ENCODE assay signal across 3 cellular contexts in genomic region chr6:118801257-118801656, GRCh38.
TF ChIP-seq lines count a peak whose summit lies in the region.

No MANE protein-coding gene starts in this region.

TF ChIP-seq in HepG2, 621 proteins besides CTCF, POLR2A, EP300 and RAD21:
- TF ChIP-seq GFI1 (CRISPR knock-in tag; IDR thresholded peaks at IDR 0.05; ENCODE audit: borderline replicate concordance), result no peak
- TF ChIP-seq ZNF550 (CRISPR knock-in tag; IDR thresholded peaks at IDR 0.05; ENCODE audit: borderline replicate concordance), result no peak
- TF ChIP-seq CEBPG (CRISPR knock-in tag; IDR thresholded peaks at IDR 0.05), result no peak
- TF ChIP-seq AGO2 (optimal IDR thresholded peaks at IDR 0.05; ENCODE audit: low read depth, low read length), result no peak
- TF ChIP-seq NCOA2 (CRISPR knock-in tag; IDR thresholded peaks at IDR 0.05), result no peak
- no peak for TF ChIP-seq SMC3 (IDR thresholded peaks at IDR 0.05; ENCODE audit: low read length)
- TF ChIP-seq ONECUT2 (CRISPR knock-in tag; IDR thresholded peaks at IDR 0.05), result no peak
- TF ChIP-seq NR2C2 (CRISPR knock-in tag; IDR thresholded peaks at IDR 0.05; ENCODE audit: borderline replicate concordance), result no peak
- TF ChIP-seq JUNB (CRISPR knock-in tag; IDR thresholded peaks at IDR 0.05; ENCODE audit: borderline replicate concordance), result no peak
- no peak for TF ChIP-seq HMGXB3 (CRISPR knock-in tag; IDR thresholded peaks at IDR 0.05; ENCODE audit: borderline replicate concordance)
- no peak for TF ChIP-seq ZNF577 (CRISPR knock-in tag; IDR thresholded peaks at IDR 0.05; ENCODE audit: borderline replicate concordance, low read depth)
- no peak for TF ChIP-seq SRSF1 (optimal IDR thresholded peaks at IDR 0.05; ENCODE audit: low read depth, low read length)
- no peak for TF ChIP-seq ZEB1 (IDR thresholded peaks at IDR 0.05; ENCODE audit: insufficient replicate concordance, low read depth)
- no peak for TF ChIP-seq ZNF772 (CRISPR knock-in tag; IDR thresholded peaks at IDR 0.05)

TF ChIP-seq in H1, 55 proteins besides CTCF, POLR2A, EP300 and RAD21:
- TF ChIP-seq SP4 (IDR thresholded peaks at IDR 0.05; ENCODE audit: low read length), result no peak
- TF ChIP-seq USF2 (IDR thresholded peaks at IDR 0.05; ENCODE audit: low read length), result no peak
- TF ChIP-seq TAF1 (IDR thresholded peaks at IDR 0.05; ENCODE audit: low read depth, low read length), result no peak
- no peak for TF ChIP-seq NRF1 (IDR thresholded peaks at IDR 0.05; ENCODE audit: low read depth, low read length)

TF ChIP-seq in WTC11, 78 proteins besides CTCF, POLR2A, EP300 and RAD21:
- TF ChIP-seq OVOL2 (CRISPR knock-in tag; IDR thresholded peaks at IDR 0.05; ENCODE audit: borderline replicate concordance), result no peak
- no peak for TF ChIP-seq NFYB (CRISPR knock-in tag; conservative IDR thresholded peaks at IDR 0.05; ENCODE audit: low read depth)
- TF ChIP-seq SMAD4 (CRISPR knock-in tag; IDR thresholded peaks at IDR 0.05), result no peak
- no peak for TF ChIP-seq ESRRA (CRISPR knock-in tag; IDR thresholded peaks at IDR 0.05; ENCODE audit: borderline replicate concordance)
- TF ChIP-seq ZNF232 (CRISPR knock-in tag; IDR thresholded peaks at IDR 0.05), result no peak
- no peak for TF ChIP-seq IRF1 (CRISPR knock-in tag; IDR thresholded peaks at IDR 0.05)
- no peak for TF ChIP-seq MYBL2 (CRISPR knock-in tag; IDR thresholded peaks at IDR 0.05)
- no peak for TF ChIP-seq ARID4B (CRISPR knock-in tag; IDR thresholded peaks at IDR 0.05; ENCODE audit: borderline replicate concordance)
- no peak for TF ChIP-seq ZNF121 (CRISPR knock-in tag; IDR thresholded peaks at IDR 0.05)
- no peak for TF ChIP-seq FOXJ3 (CRISPR knock-in tag; IDR thresholded peaks at IDR 0.05; ENCODE audit: borderline replicate concordance)
- TF ChIP-seq TCF7 (CRISPR knock-in tag; IDR thresholded peaks at IDR 0.05; ENCODE audit: low read depth), result no peak
